ENCODE assay signal across 17 cellular contexts in the genomic region with DNA sequence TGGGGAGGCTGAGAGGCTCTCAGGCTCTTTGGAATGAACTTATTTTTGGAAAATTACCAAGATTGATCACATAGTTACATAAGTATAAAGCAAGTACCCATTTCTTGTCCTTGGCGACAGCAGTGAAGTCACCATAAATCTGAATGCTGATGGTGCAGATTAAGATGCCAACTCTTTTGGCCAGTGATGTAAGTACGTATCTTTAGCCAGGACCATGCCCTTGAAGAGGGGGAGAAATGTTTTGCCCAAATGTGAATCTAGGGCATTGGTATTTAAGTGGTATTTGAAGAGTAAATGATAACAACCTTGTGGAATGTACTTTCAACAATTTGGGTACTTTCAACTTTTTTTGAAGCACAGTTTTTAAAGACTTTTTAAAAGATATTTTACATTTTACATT.
DNase-seq lines count a peak whose midpoint lies in the region; ATAC-seq and TF ChIP-seq lines count a peak whose summit lies in the region.
"Had no signal": no experiment of that assay in that cellular context is flagged by ENCODE, and none has a peak within 500 bp of the region (broad histone marks: within the 10 kb centered on the region; RNA-seq: fewer than 3 reads in every experiment).

No MANE protein-coding gene starts in this region.

- no peaks in the 10 kb centered on the region for H3K9me3 Mint-ChIP-seq in T-helper 2 cell treated with Interferon-gamma antibody and Interleukin-4, amounts not matched to agents 5 μg/mL and 100 μg/mL, for 36 hours
- H3K9me3 Mint-ChIP-seq: activated CD4-positive, alpha-beta T cell treated with anti-CD3 and anti-CD28 coated beads, Interleukin-2, amount 10 ng/mL, durations not matched to agents 7 days and 5 days; activated naive CD4-positive, alpha-beta T cell treated with anti-CD3 and anti-CD28 coated beads, Interleukin-2, amount 10 ng/mL, durations not matched to agents 7 days and 5 days; neural progenitor cell had no signal

- WGBS in trophoblast cell (ENCODE audit: extremely low coverage, insufficient coverage, insufficient read length), result no CpG with 5 or more reads among the region's 2 CpGs

- H3K23ac ChIP-seq in trophoblast cell (ENCODE audit: low read length), result no peak overlapping the region

- no peak overlapping the region for H4K91ac ChIP-seq in trophoblast cell (ENCODE audit: low read depth, low read length)

- H3K4me3 ChIP-seq in trophoblast cell (ENCODE audit: low read depth, low read length), result no peak overlapping the region
- H3K4me3 ChIP-seq in ascending aorta, result no peak overlapping the region
- H3K4me3 ChIP-seq: BLaER1, neural progenitor cell, PC-9, SK-N-MC had no signal

- H3K36me3 Mint-ChIP-seq in T-helper 2 cell treated with Interferon-gamma antibody and Interleukin-4, amounts not matched to agents 5 μg/mL and 100 μg/mL, for 36 hours (ENCODE audit: low read depth), result no peaks in the 10 kb centered on the region
- H3K36me3 Mint-ChIP-seq: activated naive CD4-positive, alpha-beta T cell treated with anti-CD3 and anti-CD28 coated beads, Interleukin-2, amount 10 ng/mL, durations not matched to agents 7 days and 5 days; memory B cell; neural progenitor cell had no signal

- H3K27ac ChIP-seq in trophoblast cell (ENCODE audit: low read depth, low read length) (peak overlapping the region; percentile 14), ascending aorta (no peak overlapping the region)
- H3K27ac ChIP-seq: BLaER1, neural progenitor cell, SK-N-MC had no signal

- H2BK120ac ChIP-seq in trophoblast cell (ENCODE audit: insufficient read depth, low read length, poor library complexity), result no peak overlapping the region

- H2BK5ac ChIP-seq in trophoblast cell (ENCODE audit: low read depth, low read length, poor library complexity), result no peak overlapping the region

- ATAC-seq in GM21381 (IDR thresholded peaks at IDR 0.05; ENCODE audit: unreplicated experiment), result no peak

- peaks cover 14 to 19% of the 10 kb centered on the region in 2 experiments for H3K4me1 ChIP-seq in trophoblast cell (ENCODE audit: control insufficient read depth in 1 of 2, insufficient read depth in 2 of 2, low read length in 2 of 2)
- no peaks in the 10 kb centered on the region for H3K4me1 ChIP-seq in ascending aorta
- H3K4me1 ChIP-seq: BLaER1, neural progenitor cell had no signal

- H3K79me1 ChIP-seq in trophoblast cell (ENCODE audit: low read length), result peaks cover 21% of the 10 kb centered on the region

- H2AFZ ChIP-seq in trophoblast cell (ENCODE audit: insufficient read depth, low read length, poor library complexity), result no peak overlapping the region
- H2AFZ ChIP-seq: neural progenitor cell, PC-9 had no signal

- no peak overlapping the region for H2AK5ac ChIP-seq in trophoblast cell (ENCODE audit: low read length)

- H3K27me3 Mint-ChIP-seq in T-helper 2 cell treated with Interferon-gamma antibody and Interleukin-4, amounts not matched to agents 5 μg/mL and 100 μg/mL, for 36 hours (ENCODE audit: low read depth), result no peaks in the 10 kb centered on the region
- H3K27me3 Mint-ChIP-seq: activated naive CD4-positive, alpha-beta T cell treated with anti-CD3 and anti-CD28 coated beads, Interleukin-2, amount 10 ng/mL, durations not matched to agents 7 days and 5 days had no signal

- H3K27me3 ChIP-seq in trophoblast cell (ENCODE audit: insufficient read depth, low read length), result no peaks in the 10 kb centered on the region
- no peaks in the 10 kb centered on the region for H3K27me3 ChIP-seq in ascending aorta
- H3K27me3 ChIP-seq: BLaER1, neural progenitor cell had no signal

- no peak overlapping the region for H3K14ac ChIP-seq in trophoblast cell (ENCODE audit: low read length)

- H2BK12ac ChIP-seq in trophoblast cell (ENCODE audit: low read length), result peak overlapping the region; percentile 15

- no peak for TF ChIP-seq CTCF in ascending aorta (IDR thresholded peaks at IDR 0.05)

- H3K4me3 Mint-ChIP-seq in T-helper 2 cell treated with Interferon-gamma antibody and Interleukin-4, amounts not matched to agents 5 μg/mL and 100 μg/mL, for 36 hours, result no peak overlapping the region
- H3K4me3 Mint-ChIP-seq: activated CD4-positive, alpha-beta T cell treated with anti-CD3 and anti-CD28 coated beads, Interleukin-2, amount 10 ng/mL, durations not matched to agents 7 days and 5 days; activated naive CD4-positive, alpha-beta T cell treated with anti-CD3 and anti-CD28 coated beads, Interleukin-2, amount 10 ng/mL, durations not matched to agents 7 days and 5 days; memory B cell; neural progenitor cell had no signal

- no peak overlapping the region for H4K12ac ChIP-seq in trophoblast cell (ENCODE audit: low read depth, low read length)

- H3K27ac Mint-ChIP-seq in T-helper 2 cell treated with Interferon-gamma antibody and Interleukin-4, amounts not matched to agents 5 μg/mL and 100 μg/mL, for 36 hours, result no peak overlapping the region
- H3K27ac Mint-ChIP-seq: activated CD4-positive, alpha-beta T cell treated with anti-CD3 and anti-CD28 coated beads, Interleukin-2, amount 10 ng/mL, durations not matched to agents 7 days and 5 days; activated naive CD4-positive, alpha-beta T cell treated with anti-CD3 and anti-CD28 coated beads, Interleukin-2, amount 10 ng/mL, durations not matched to agents 7 days and 5 days; memory B cell; neural progenitor cell had no signal

- H3K9ac ChIP-seq in trophoblast cell (ENCODE audit: low read length), result no peak overlapping the region
- H3K9ac ChIP-seq: BLaER1, neural progenitor cell had no signal

- peaks cover 15% of the 10 kb centered on the region for H3K4me1 Mint-ChIP-seq in T-helper 2 cell treated with Interferon-gamma antibody and Interleukin-4, amounts not matched to agents 5 μg/mL and 100 μg/mL, for 36 hours (ENCODE audit: low read depth)

- no peak overlapping the region for H4K8ac ChIP-seq in trophoblast cell (ENCODE audit: low read depth, low read length)

- intact Hi-C loops in ascending aorta (cut with DNase I), result no loop called here

- H3K36me3 ChIP-seq in trophoblast cell (ENCODE audit: control insufficient read depth in 1 of 2, insufficient read depth in 2 of 2, low read length in 2 of 2), result no peaks in the 10 kb centered on the region
- no peaks in the 10 kb centered on the region for H3K36me3 ChIP-seq in ascending aorta
- H3K36me3 ChIP-seq: BLaER1, neural progenitor cell had no signal

- no peak overlapping the region for H3K4ac ChIP-seq in trophoblast cell (ENCODE audit: low read depth, low read length)

- no peak overlapping the region for H3K18ac ChIP-seq in trophoblast cell (ENCODE audit: low read length)

- no peak overlapping the region for H3K4me2 ChIP-seq in trophoblast cell (ENCODE audit: low read length)
- H3K4me2 ChIP-seq: BLaER1, neural progenitor cell, PC-9 had no signal

- DNase-seq in EL (peak; percentile 80), RPMI7951 (ENCODE audit: low read depth) (peak; percentile 46), fibroblast of peridontal ligament (ENCODE audit: extremely low read depth) (peak; percentile 64), trophoblast cell (peak in 1 of 2 donors; percentile 43), ascending aorta (ENCODE audit: low spot score in 2 of 2) (no peak)
- no peak for DNase-seq in T-helper 2 cell treated with Interferon-gamma antibody and Interleukin-4, amounts not matched to agents 5 μg/mL and 100 μg/mL, for 36 hours (ENCODE audit: low spot score)
- DNase-seq: activated CD4-positive, alpha-beta T cell treated with anti-CD3 and anti-CD28 coated beads, Interleukin-2, amount 10 ng/mL, durations not matched to agents 7 days and 5 days; activated naive CD4-positive, alpha-beta T cell treated with anti-CD3 and anti-CD28 coated beads, Interleukin-2, amount 10 ng/mL, durations not matched to agents 7 days and 5 days; head of caudate nucleus; islet precursor cell; NCI-H1092 treated with DMSO at 0.1 percent for 48 hours; PC-9 had no signal

- no peaks in the 10 kb centered on the region for H3K79me2 ChIP-seq in trophoblast cell (ENCODE audit: control insufficient read depth, insufficient read depth, low read length, poor library complexity)

- H3K9me3 ChIP-seq in trophoblast cell (ENCODE audit: insufficient read depth, low read depth, low read length), result no peaks in the 10 kb centered on the region
- H3K9me3 ChIP-seq in ascending aorta, result no peaks in the 10 kb centered on the region
- H3K9me3 ChIP-seq: BLaER1 had no signal

Comparison
In these comparisons a context has a peak if more than half of its experiments do, and no peak if none do; other contexts are left out.
1. DNase-seq: peak in EL (single experiment), RPMI7951 (single experiment) and fibroblast of peridontal ligament (single experiment); none in ascending aorta (0 of 2) and T-helper 2 cell treated with Interferon-gamma antibody and Interleukin-4, amounts not matched to agents 5 μg/mL and 100 μg/mL, for 36 hours (single experiment).